ENCODE assay signal across 21 cellular contexts in genomic region chr2:53040536-53041229, GRCh38.
A peak's percentile ranks its signal among the peaks of the same experiment; 100 is the strongest.
DNase-seq lines count a peak whose midpoint lies in the region; ATAC-seq, FAIRE-seq and TF ChIP-seq lines count a peak whose summit lies in the region.
"Had no signal": no experiment of that assay in that cellular context is flagged by ENCODE, and none has a peak within 500 bp of the region (broad histone marks: within the 10 kb centered on the region; RNA-seq: fewer than 3 reads in every experiment).

No MANE protein-coding gene starts in this region.

- no peaks in the 10 kb centered on the region; the same call in 1 of the 2 replicates for H3K9me2 ChIP-seq in SK-N-SH

- TF ChIP-seq RAD21 in SK-N-SH (IDR thresholded peaks at IDR 0.05; ENCODE audit: low read length), result no peak

- H3K4me2 ChIP-seq in SK-N-SH, result no peak overlapping the region
- H3K4me2 ChIP-seq: hepatocyte had no signal

- H3K4me3 ChIP-seq in SK-N-SH (ENCODE audit: low read depth in 2 of 2, low read length in 1 of 2) (no peak overlapping the region), cardiac fibroblast (replicated peaks in 1 of 2; ENCODE audit: low read depth in 2 of 2, low read length in 2 of 2) (no peak overlapping the region), kidney epithelial cell (ENCODE audit: low read depth, low read length) (no peak overlapping the region), colonic mucosa (no peak overlapping the region)
- H3K4me3 ChIP-seq: GM12878, hepatocyte, left ventricle myocardium inferior, mucosa of descending colon, Peyer's patch, testis had no signal

- peak; percentile 48 for FAIRE-seq in urothelium cell line (lab: Jason Lieb, UNC)
- FAIRE-seq: endothelial cell of umbilical vein, GM12878 had no signal

- intact Hi-C loops in colonic mucosa (cut with DNase I), result no loop called here

- TF ChIP-seq CTCF in SK-N-SH (IDR thresholded peaks at IDR 0.05) (peak; percentile 45), cardiac fibroblast (IDR thresholded peaks at IDR 0.05; ENCODE audit: low read depth, low read length) (peak; percentile 25), kidney epithelial cell (IDR thresholded peaks at IDR 0.05; ENCODE audit: insufficient read depth, low read length, poor library complexity, severe bottlenecking) (peak; percentile 24), colonic mucosa (IDR thresholded peaks at IDR 0.05) (no peak)

- WGBS in SK-N-SH (ENCODE audit: low lambda C conversion rate), result 35% methylated on average over 4 of the region's 4 CpGs

- no peak overlapping the region for H2AFZ ChIP-seq in SK-N-SH (ENCODE audit: low read depth)
- H2AFZ ChIP-seq: hepatocyte had no signal

- H3K9me3 ChIP-seq in SK-N-SH, result no peaks in the 10 kb centered on the region
- H3K9me3 ChIP-seq in colonic mucosa, result no peaks in the 10 kb centered on the region
- H3K9me3 ChIP-seq: left ventricle myocardium inferior, mucosa of descending colon, Peyer's patch, testis had no signal

- DNase-seq in SK-N-SH (no peak), cardiac fibroblast (ENCODE audit: low read depth in 2 of 2) (no peak), kidney epithelial cell (ENCODE audit: low read depth) (no peak), urothelium cell line (ENCODE audit: low spot score) (no peak), colonic mucosa (no peak)
- DNase-seq: activated CD8-positive, alpha-beta memory T cell treated with anti-CD3 and anti-CD28 coated beads, Interleukin-2, amount 50 U/mL, for 4 hours; foreskin melanocyte; left ventricle myocardium inferior; mucosa of descending colon; NCI-H2107; Peyer's patch; stimulated activated CD4-positive, alpha-beta T cell treated with anti-CD3 and anti-CD28 coated beads, Interleukin-1b, Interleukin-23, amount 100 ng/mL, for 48 hours; testis had no signal

- POLR2A ChIA-PET in SK-N-SH (lab: Yijun Ruan, JAX), result no interaction called here

- no peaks in the 10 kb centered on the region for H3K36me3 ChIP-seq in SK-N-SH (replicated peaks in 1 of 2; ENCODE audit: control insufficient read depth in 1 of 2, insufficient read depth in 2 of 2, low read length in 1 of 2)
- no peaks in the 10 kb centered on the region for H3K36me3 ChIP-seq in kidney epithelial cell (ENCODE audit: control insufficient read depth, insufficient read depth, low read length)
- no peaks in the 10 kb centered on the region for H3K36me3 ChIP-seq in colonic mucosa
- H3K36me3 ChIP-seq: left ventricle myocardium inferior, Peyer's patch had no signal

- no peak overlapping the region for H3K27ac ChIP-seq in SK-N-SH (ENCODE audit: low read depth in 2 of 2, low read length in 1 of 2)
- H3K27ac ChIP-seq in colonic mucosa, result no peak overlapping the region
- H3K27ac ChIP-seq: 22Rv1, hepatocyte, left ventricle myocardium inferior, Peyer's patch, testis had no signal

- H3F3A ChIP-seq in SK-N-SH (replicated peaks; ENCODE audit: insufficient read depth), result no peaks in the 10 kb centered on the region

- ATAC-seq in SK-N-SH treated with all-trans-retinoic acid at 6 μM for 48 hours (no peak), HG03196 (IDR thresholded peaks at IDR 0.05; ENCODE audit: unreplicated experiment) (no peak), GM18870 (IDR thresholded peaks at IDR 0.05; ENCODE audit: unreplicated experiment) (no peak)
- ATAC-seq: GM12878; mucosa of descending colon; stimulated activated memory B cell treated with anti-CD40 and anti-IgM and Interleukin-4, amounts not matched to agents 10 μg/mL and 1 μg/mL and 100 μg/mL, for 72 hours had no signal

- H3K79me2 ChIP-seq in SK-N-SH (ENCODE audit: insufficient read depth), result no peaks in the 10 kb centered on the region
- H3K79me2 ChIP-seq: hepatocyte had no signal

- H3K9ac ChIP-seq in SK-N-SH, result no peak overlapping the region
- H3K9ac ChIP-seq in colonic mucosa (ENCODE audit: low read depth in 2 of 2, low read length in 2 of 2), result no peak overlapping the region

- no peaks in the 10 kb centered on the region for H3K4me1 ChIP-seq in SK-N-SH (ENCODE audit: control insufficient read depth in 1 of 2, insufficient read depth in 2 of 2, low read depth in 1 of 2, low read length in 1 of 2)
- H3K4me1 ChIP-seq in colonic mucosa, result no peaks in the 10 kb centered on the region
- H3K4me1 ChIP-seq: left ventricle myocardium inferior, Peyer's patch, testis had no signal

- H4K20me1 ChIP-seq in SK-N-SH (ENCODE audit: insufficient read depth), result no peaks in the 10 kb centered on the region

- CTCF ChIA-PET in SK-N-SH (lab: Yijun Ruan, JAX), result no interaction called here

- TF ChIP-seq EP300 in SK-N-SH (IDR thresholded peaks at IDR 0.05; ENCODE audit: borderline replicate concordance in 1 of 2, low read depth in 1 of 2, low read length in 1 of 2), result no peak

- H3K27me3 ChIP-seq in SK-N-SH (ENCODE audit: insufficient read depth) (no peaks in the 10 kb centered on the region), kidney epithelial cell (ENCODE audit: control insufficient read depth, insufficient read depth, low read length) (no peaks in the 10 kb centered on the region), colonic mucosa (no peaks in the 10 kb centered on the region)
- H3K27me3 ChIP-seq: hepatocyte, Peyer's patch, testis had no signal

TF ChIP-seq in SK-N-SH, 30 proteins besides CTCF, POLR2A, EP300 and RAD21:
- TF ChIP-seq RFX5 (IDR thresholded peaks at IDR 0.05; ENCODE audit: low read length) (no peak), USF1 (IDR thresholded peaks at IDR 0.05; ENCODE audit: borderline replicate concordance, low read depth) (no peak), NRF1 (IDR thresholded peaks at IDR 0.05; ENCODE audit: low read depth, low read length) (no peak), IRF3 (IDR thresholded peaks at IDR 0.05; ENCODE audit: low read depth, low read length) (no peak), CHD2 (IDR thresholded peaks at IDR 0.05; ENCODE audit: low read length, partially characterized antibody) (no peak), TAF1 (IDR thresholded peaks at IDR 0.05; ENCODE audit: borderline replicate concordance, low read depth, low read length) (no peak), RXRA (IDR thresholded peaks at IDR 0.05; ENCODE audit: borderline replicate concordance, low read depth) (no peak), FOXJ3 (CRISPR knock-in tag; IDR thresholded peaks at IDR 0.05) (no peak), MXI1 (IDR thresholded peaks at IDR 0.05; ENCODE audit: low read depth, low read length) (no peak)

TF ChIP-seq in SK-N-SH treated with all-trans-retinoic acid at 6 μM for 48 hours, 23 proteins besides CTCF, POLR2A, EP300 and RAD21:
- TF ChIP-seq ARNTL (CRISPR knock-in tag; IDR thresholded peaks at IDR 0.05; ENCODE audit: borderline replicate concordance, low read depth) (no peak), ZNF8 (CRISPR knock-in tag; IDR thresholded peaks at IDR 0.05) (no peak), ZNF70 (CRISPR knock-in tag; IDR thresholded peaks at IDR 0.05) (no peak), TCF4 (CRISPR knock-in tag; IDR thresholded peaks at IDR 0.05; ENCODE audit: borderline replicate concordance) (no peak)
